ENCODE assay signal across 1 cellular context in the genomic region with DNA sequence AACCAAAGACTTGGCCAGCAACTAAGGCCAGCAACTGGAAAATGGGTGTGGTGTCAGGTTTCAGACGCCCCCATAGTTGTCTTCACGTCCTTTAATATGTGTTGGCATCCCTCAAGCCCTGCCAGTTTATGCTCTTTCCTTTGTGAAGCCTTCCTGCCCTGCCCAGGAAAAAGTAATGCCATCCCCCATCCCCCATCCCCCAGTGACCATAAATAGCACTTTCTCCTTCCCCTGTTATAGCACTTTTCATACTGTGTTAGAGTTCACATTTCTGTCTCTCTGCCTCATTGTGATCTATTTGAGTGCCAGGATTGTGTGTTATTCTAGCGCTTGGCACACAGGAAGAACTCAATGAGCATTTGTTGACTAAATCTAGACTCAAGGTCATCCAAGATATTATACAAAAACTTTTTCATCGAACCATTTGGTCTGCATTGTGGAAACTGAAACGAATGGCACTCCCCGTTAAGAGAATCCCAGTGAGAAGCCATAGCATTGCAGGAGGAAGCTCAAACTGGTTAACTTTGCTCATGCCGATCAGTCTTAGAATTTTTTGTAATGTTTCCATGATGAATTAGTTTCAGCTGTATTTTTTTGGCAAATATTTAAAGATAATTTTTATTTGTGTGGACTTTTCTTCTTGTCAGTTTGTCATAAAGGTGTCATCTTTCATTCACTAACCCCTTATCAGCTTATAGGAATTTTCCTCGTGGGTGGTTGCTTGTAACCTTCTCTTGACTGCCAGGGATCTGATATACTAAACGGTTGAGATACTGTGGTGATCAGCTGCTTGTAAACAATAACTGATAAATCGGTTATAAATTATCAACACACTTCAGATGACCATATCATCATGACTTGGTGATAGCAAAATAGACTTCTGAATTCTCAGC.
TF ChIP-seq lines count a peak whose summit lies in the region.

No MANE protein-coding gene starts in this region.

TF ChIP-seq in GM23338, 12 proteins besides CTCF, POLR2A, EP300 and RAD21 (continued from another document):
- TF ChIP-seq ZNF462 (CRISPR knock-in tag; IDR thresholded peaks at IDR 0.05) (no peak), CREB1 (CRISPR knock-in tag; IDR thresholded peaks at IDR 0.05; ENCODE audit: low read depth) (no peak), EZH2 (IDR thresholded peaks at IDR 0.05; ENCODE audit: low read depth, unreplicated experiment) (no peak), ZNF331 (CRISPR knock-in tag; IDR thresholded peaks at IDR 0.05; ENCODE audit: low read depth) (no peak), JUNB (IDR thresholded peaks at IDR 0.05; ENCODE audit: unreplicated experiment) (no peak), EZH2phosphoT487 (IDR thresholded peaks at IDR 0.05; ENCODE audit: unreplicated experiment) (no peak), POLR2AphosphoS5 (IDR thresholded peaks at IDR 0.05; ENCODE audit: low read depth) (no peak)
- TF ChIP-seq, protein P1, sequence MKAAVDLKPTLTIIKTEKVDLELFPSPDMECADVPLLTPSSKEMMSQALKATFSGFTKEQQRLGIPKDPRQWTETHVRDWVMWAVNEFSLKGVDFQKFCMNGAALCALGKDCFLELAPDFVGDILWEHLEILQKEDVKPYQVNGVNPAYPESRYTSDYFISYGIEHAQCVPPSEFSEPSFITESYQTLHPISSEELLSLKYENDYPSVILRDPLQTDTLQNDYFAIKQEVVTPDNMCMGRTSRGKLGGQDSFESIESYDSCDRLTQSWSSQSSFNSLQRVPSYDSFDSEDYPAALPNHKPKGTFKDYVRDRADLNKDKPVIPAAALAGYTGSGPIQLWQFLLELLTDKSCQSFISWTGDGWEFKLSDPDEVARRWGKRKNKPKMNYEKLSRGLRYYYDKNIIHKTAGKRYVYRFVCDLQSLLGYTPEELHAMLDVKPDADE (IDR thresholded peaks at IDR 0.05), result no peak
